20 cellular contexts compared by ENCODE assay signal in genomic region chr4:148305749-148306148, GRCh38.
DNase-seq lines count a peak whose midpoint lies in the region; ATAC-seq, FAIRE-seq and TF ChIP-seq lines count a peak whose summit lies in the region.
"Had no signal": no experiment of that assay in that cellular context is flagged by ENCODE, and none has a peak within 500 bp of the region (broad histone marks: within the 10 kb centered on the region; RNA-seq: fewer than 3 reads in every experiment).

No MANE protein-coding gene starts in this region.

- H3K27me3 ChIP-seq in pancreas, result no peaks in the 10 kb centered on the region
- H3K27me3 ChIP-seq: BLaER1 treated with 17β-estradiol and CSF1 and Interleukin-3, amounts not matched to agents 10 nM and 100 nM had no signal

- FAIRE-seq in pancreas (lab: Jason Lieb, UNC), result no peak
- FAIRE-seq: A549, D721Med, GM12878, GM12892, GM18507 had no signal

- peak overlapping the region in 1 of 4 donors; percentile 37 for H3K27ac ChIP-seq in pancreas
- H3K27ac ChIP-seq: 22Rv1; A549; BLaER1 treated with 17β-estradiol and CSF1 and Interleukin-3, amounts not matched to agents 10 nM and 100 nM; C4-2B had no signal

- in situ Hi-C loops in G401 (cut with HindIII; ENCODE audit: low sequenced_read_pairs), result no loop called here

- no peaks in the 10 kb centered on the region for H3K36me3 ChIP-seq in pancreas
- H3K36me3 ChIP-seq: BLaER1 treated with 17β-estradiol and CSF1 and Interleukin-3, amounts not matched to agents 10 nM and 100 nM had no signal

- no peak for TF ChIP-seq CTCF in pancreas (IDR thresholded peaks at IDR 0.05)

- 33 to 35% methylated on average over 3 of the region's 3 CpGs for WGBS in pancreas, 2 donors

- intact Hi-C loops in pancreas (cut with DNase I), result no loop called here

- ATAC-seq in pancreas, result peak; percentile 49 to 71 (median 63)
- no peak for ATAC-seq in HG02852 (IDR thresholded peaks at IDR 0.05; ENCODE audit: unreplicated experiment)
- ATAC-seq: A549; CD8-positive, alpha-beta T cell; GM12878 had no signal

- H3K4me1 ChIP-seq in pancreas, result peaks cover 0 to 19% (median 17%) of the 10 kb centered on the region in 3 donors
- H3K4me1 ChIP-seq: A549; BLaER1 treated with 17β-estradiol and CSF1 and Interleukin-3, amounts not matched to agents 10 nM and 100 nM; Caco-2 had no signal

- H3K4me3 ChIP-seq in pancreas, result no peak overlapping the region
- H3K4me3 ChIP-seq: A549; BLaER1 treated with 17β-estradiol and CSF1 and Interleukin-3, amounts not matched to agents 10 nM and 100 nM; GM12878 had no signal

- DNase-seq in DMS 273 (lab: John Stamatoyannopoulos, UW; ENCODE audit: unreplicated experiment) (peak; percentile 5), DMS 273 treated with DMSO at 0.1 percent for 48 hours (lab: John Stamatoyannopoulos, UW) (no peak), G401 (ENCODE audit: low spot score) (peak; percentile 22), pancreas (no peak)
- DNase-seq: AML-193; Caco-2; Calu3; CD4-positive, alpha-beta T cell; CD8-positive, alpha-beta T cell; DMS79 treated with DMSO at 0.1 percent for 48 hours; GDM1 had no signal

- H3K9me3 ChIP-seq in pancreas, result no peaks in the 10 kb centered on the region
- H3K9me3 ChIP-seq: A549 had no signal

Comparison
In these comparisons a context has a peak if more than half of its experiments do, and no peak if none do; other contexts are left out.
1. DNase-seq: peak in DMS 273 (single experiment) and G401 (single experiment); none in DMS 273 treated with DMSO at 0.1 percent for 48 hours (single experiment) and pancreas (0 of 6).